Comparison of ENCODE assay signal across 20 cellular contexts in genomic region chr14:84080961-84081360, GRCh38.
A peak's percentile ranks its signal among the peaks of the same experiment; 100 is the strongest.
DNase-seq lines count a peak whose midpoint lies in the region; ATAC-seq, FAIRE-seq and TF ChIP-seq lines count a peak whose summit lies in the region.
"Had no signal": no experiment of that assay in that cellular context is flagged by ENCODE, and none has a peak within 500 bp of the region (broad histone marks: within the 10 kb centered on the region; RNA-seq: fewer than 3 reads in every experiment).

No MANE protein-coding gene starts in this region.

- H4K91ac ChIP-seq in IMR-90 (ENCODE audit: insufficient read depth, low read depth, low read length), result no peak overlapping the region

- H2AK9ac ChIP-seq in IMR-90 (replicated peaks; ENCODE audit: low read depth, low read length, poor library complexity), result no peak overlapping the region

- no CpG with 5 or more reads among the region's 1 CpG for WGBS in IMR-90 (ENCODE audit: extremely low coverage in 2 of 2, insufficient read length in 1 of 2), 2 experiments

- H3K9me3 ChIP-seq in IMR-90 (ENCODE audit: control insufficient read depth, insufficient read depth, low read length) (no peaks in the 10 kb centered on the region), endothelial cell of umbilical vein (replicated peaks; ENCODE audit: control insufficient read depth, insufficient read depth, low read length) (no peaks in the 10 kb centered on the region)
- H3K9me3 ChIP-seq: Caco-2, HAP-1 had no signal

- CTCF ChIA-PET in IMR-90 (lab: Yijun Ruan, JAX), result interaction anchor here (0.6 to 1.1 kb wide), 2 partner anchors 375 to 525 kb away, joined by 3 to 4 read pairs; no protein-coding TSS in a partner anchor
- CTCF ChIA-PET in endothelial cell of umbilical vein (lab: Charles Lee), result no interaction called here

- H4K20me1 ChIP-seq in IMR-90 (ENCODE audit: insufficient read depth, low read length) (no peaks in the 10 kb centered on the region), endothelial cell of umbilical vein (replicated peaks; ENCODE audit: control insufficient read depth, extremely low read depth, insufficient read depth, low read length) (no peaks in the 10 kb centered on the region)

- H3K4ac ChIP-seq in IMR-90 (ENCODE audit: low read depth, low read length), result no peak overlapping the region

- H3K4me1 ChIP-seq in IMR-90 (ENCODE audit: control insufficient read depth, insufficient read depth, low read length) (no peaks in the 10 kb centered on the region), endothelial cell of umbilical vein (ENCODE audit: control insufficient read depth, extremely low read depth, insufficient read depth, low read length) (no peaks in the 10 kb centered on the region)
- H3K4me1 ChIP-seq: Caco-2 had no signal

- H3K9me3 Mint-ChIP-seq in mesothelial cell of epicardium, result peaks cover 11% of the 10 kb centered on the region

- in situ Hi-C loops in IMR-90 (cut with MboI; ENCODE audit: low sequenced_read_pairs), result no loop called here

- H3K4me3 ChIP-seq in IMR-90 (ENCODE audit: insufficient read depth, low read depth, low read length) (no peak overlapping the region), endothelial cell of umbilical vein (replicated peaks in 1 of 3; ENCODE audit: insufficient read depth in 1 of 3, low read depth in 1 of 3, low read length in 3 of 3) (no peak overlapping the region)
- H3K4me3 ChIP-seq: HAP-1 had no signal

- no peak overlapping the region for H3K9ac ChIP-seq in IMR-90 (ENCODE audit: low read depth, low read length)
- no peak overlapping the region for H3K9ac ChIP-seq in endothelial cell of umbilical vein (replicated peaks; ENCODE audit: extremely low read depth, insufficient read depth, low read length)

- H3K36me3 ChIP-seq in IMR-90 (ENCODE audit: control insufficient read depth, insufficient read depth, low read length) (no peaks in the 10 kb centered on the region), endothelial cell of umbilical vein (ENCODE audit: control insufficient read depth in 2 of 2, extremely low read depth in 1 of 2, insufficient read depth in 2 of 2, low read length in 2 of 2) (no peaks in the 10 kb centered on the region)
- H3K36me3 ChIP-seq: HAP-1 had no signal

- TF ChIP-seq RAD21 in IMR-90 (IDR thresholded peaks at IDR 0.05; ENCODE audit: low read length), result no peak

- H2BK20ac ChIP-seq in IMR-90 (ENCODE audit: low read depth, low read length), result no peak overlapping the region

- H3K18ac ChIP-seq in IMR-90 (ENCODE audit: low read depth, low read length), result no peak overlapping the region

- no peak overlapping the region for H2AK5ac ChIP-seq in IMR-90 (ENCODE audit: low read depth, low read length)

- H3K4me3 Mint-ChIP-seq in mesothelial cell of epicardium, result no peak overlapping the region
- H3K4me3 Mint-ChIP-seq: CD4-positive, alpha-beta T cell; IgD-negative memory B cell had no signal

- H4K5ac ChIP-seq in IMR-90 (ENCODE audit: low read depth, low read length), result no peak overlapping the region

- no peaks in the 10 kb centered on the region for H3K27me3 ChIP-seq in IMR-90 (ENCODE audit: control insufficient read depth, insufficient read depth, low read length)
- H3K27me3 ChIP-seq in endothelial cell of umbilical vein (ENCODE audit: control insufficient read depth in 2 of 2, insufficient read depth in 2 of 2, low read length in 2 of 2), result no peaks in the 10 kb centered on the region

- H3K27ac ChIP-seq in IMR-90 (ENCODE audit: insufficient read depth, low read length), result no peak overlapping the region
- H3K27ac ChIP-seq in endothelial cell of umbilical vein (ENCODE audit: insufficient read depth, low read depth, low read length), result no peak overlapping the region
- H3K27ac ChIP-seq: C4-2B, HL-60 had no signal

- dilution Hi-C loops in IMR-90 (cut with HindIII; ENCODE audit: low sequenced_read_pairs, unreplicated experiment) (no loop called here), endothelial cell of umbilical vein (cut with MboI; ENCODE audit: extremely low pct_ligation_motif_present, low sequenced_read_pairs) (no loop called here)

- no peaks in the 10 kb centered on the region for H3K79me1 ChIP-seq in IMR-90 (ENCODE audit: low read depth in 1 of 2, low read length in 2 of 2)

- peaks cover 5% of the 10 kb centered on the region for H3K36me3 Mint-ChIP-seq in mesothelial cell of epicardium
- H3K36me3 Mint-ChIP-seq: IgD-negative memory B cell had no signal

- no peak overlapping the region for H3K56ac ChIP-seq in IMR-90 (ENCODE audit: extremely low read depth, insufficient read depth, low read length)

- H2AFZ ChIP-seq in IMR-90 (replicated peaks; ENCODE audit: low read length, poor library complexity) (no peak overlapping the region), endothelial cell of umbilical vein (ENCODE audit: low read depth, low read length) (no peak overlapping the region)

- H3K27ac Mint-ChIP-seq in mesothelial cell of epicardium, result peak overlapping the region; percentile 1
- H3K27ac Mint-ChIP-seq: CD4-positive, alpha-beta T cell; IgD-negative memory B cell had no signal

- POLR2A ChIA-PET in IMR-90 (lab: Charles Lee; ENCODE audit: unreplicated experiment) (no interaction called here), endothelial cell of umbilical vein (lab: Charles Lee) (no interaction called here)

- no peak for FAIRE-seq in endothelial cell of umbilical vein (lab: Jason Lieb, UNC)
- no peak for FAIRE-seq in GM12891 (lab: Jason Lieb, UNC)
- FAIRE-seq: A204.1, D721Med, HTR-8/SVneo had no signal

- H3K4me2 ChIP-seq in IMR-90 (ENCODE audit: low read depth, low read length), result no peak overlapping the region
- H3K4me2 ChIP-seq in endothelial cell of umbilical vein (ENCODE audit: insufficient read depth, low read length), result no peak overlapping the region

- no peak overlapping the region for H3K14ac ChIP-seq in IMR-90 (replicated peaks; ENCODE audit: low read depth, low read length)

- no peaks in the 10 kb centered on the region for H3K79me2 ChIP-seq in endothelial cell of umbilical vein (ENCODE audit: control insufficient read depth, insufficient read depth, low read length)

- TF ChIP-seq POLR2A in IMR-90 (IDR thresholded peaks at IDR 0.05; ENCODE audit: low read depth, low read length), result no peak
- TF ChIP-seq POLR2A in endothelial cell of umbilical vein (IDR thresholded peaks at IDR 0.05; ENCODE audit: low read depth, low read length), result no peak
- TF ChIP-seq POLR2A in GM12891 (IDR thresholded peaks at IDR 0.05; ENCODE audit: low read depth, low read length), result no peak

- no peaks in the 10 kb centered on the region for H3K27me3 Mint-ChIP-seq in mesothelial cell of epicardium (ENCODE audit: low read depth)
- H3K27me3 Mint-ChIP-seq: CD4-positive, alpha-beta T cell; IgD-negative memory B cell had no signal

- TF ChIP-seq CTCF in IMR-90 (conservative IDR thresholded peaks at IDR 0.05; ENCODE audit: low read depth, low read length) (no peak), endothelial cell of umbilical vein (IDR thresholded peaks at IDR 0.05; ENCODE audit: extremely low read depth in 1 of 2, insufficient read depth in 1 of 2, low read depth in 1 of 2, low read length in 2 of 2) (no peak), mesothelial cell of epicardium (IDR thresholded peaks at IDR 0.05; ENCODE audit: unreplicated experiment) (no peak)

- no peak overlapping the region for H2BK5ac ChIP-seq in IMR-90 (ENCODE audit: low read depth, low read length, poor library complexity, severe bottlenecking)

- BruUV-seq in IMR-90 (replicated peaks; lab: Mats Ljungman, UMichigan), result no TSS peak
- no TSS peak for BruUV-seq in endothelial cell of umbilical vein (replicated peaks; lab: Mats Ljungman, UMichigan)

- H2BK120ac ChIP-seq in IMR-90 (ENCODE audit: low read depth, low read length), result no peak overlapping the region

- H4K8ac ChIP-seq in IMR-90 (ENCODE audit: low read depth in 2 of 2, low read length in 2 of 2), result no peak overlapping the region

- H2BK15ac ChIP-seq in IMR-90 (ENCODE audit: low read depth, low read length), result no peak overlapping the region

- peaks cover 27% of the 10 kb centered on the region for H3K4me1 Mint-ChIP-seq in mesothelial cell of epicardium
- H3K4me1 Mint-ChIP-seq: IgD-negative memory B cell had no signal

- ATAC-seq in IMR-90 (ENCODE audit: low read depth) (no peak), HG03520 (IDR thresholded peaks at IDR 0.05; ENCODE audit: unreplicated experiment) (no peak)

- DNase-seq in IMR-90 (peak; percentile 26), endothelial cell of umbilical vein (ENCODE audit: low read depth, low spot score) (peak; percentile 9), mesothelial cell of epicardium (ENCODE audit: low spot score in 2 of 2, unreplicated experiment in 2 of 2) (no peak), GM03348 (ENCODE audit: low spot score) (no peak), GM12891 (ENCODE audit: insufficient read length, low spot score) (no peak), NCI-H446 (lab: John Stamatoyannopoulos, UW) (no peak)
- DNase-seq: ACHN; AML-193; Caco-2; CD4-positive, alpha-beta T cell; GDM1; KBM-7 had no signal

- H3K23ac ChIP-seq in IMR-90 (ENCODE audit: low read depth, low read length), result no peak overlapping the region

- intact Hi-C loops in IMR-90 (cut with micrococcal nuclease), result loop anchor here (10.0 kb wide), 2 partner anchors 776 to 1454 kb away; partner anchors contain the start of gene FLRT2
- intact Hi-C loops in endothelial cell of umbilical vein (cut with micrococcal nuclease), result no loop called here

- H3K9me1 ChIP-seq in IMR-90 (ENCODE audit: insufficient read depth, low read length), result no peaks in the 10 kb centered on the region
- no peaks in the 10 kb centered on the region for H3K9me1 ChIP-seq in endothelial cell of umbilical vein (replicated peaks; ENCODE audit: control insufficient read depth, extremely low read depth, insufficient read depth, low read length)

TF ChIP-seq in endothelial cell of umbilical vein, 7 proteins besides CTCF, POLR2A, EP300 and RAD21 (continues in another document):
- TF ChIP-seq EZH2 (IDR thresholded peaks at IDR 0.05; ENCODE audit: borderline replicate concordance, low read depth, low read length, severe bottlenecking) (no peak), JUN (IDR thresholded peaks at IDR 0.05; ENCODE audit: borderline replicate concordance, insufficient read depth, insufficient read length, low read depth) (no peak), GATA2 (IDR thresholded peaks at IDR 0.05; ENCODE audit: insufficient read depth, insufficient read length, low read depth, low read length) (peak; percentile 49), MYC (IDR thresholded peaks at IDR 0.05; ENCODE audit: low read depth, low read length) (no peak), FOS (IDR thresholded peaks at IDR 0.05; ENCODE audit: borderline replicate concordance, insufficient read depth, low read length) (peak; percentile 80)

TF ChIP-seq in GM12891, 5 proteins besides CTCF, POLR2A, EP300 and RAD21:
- TF ChIP-seq PAX5 (IDR thresholded peaks at IDR 0.05; ENCODE audit: insufficient read depth, low read length, severe bottlenecking), result no peak

Comparison
In these comparisons a context has a peak if more than half of its experiments do, and no peak if none do; other contexts are left out.
1. DNase-seq: peak in IMR-90 (single experiment) and endothelial cell of umbilical vein (single experiment); none in mesothelial cell of epicardium (0 of 2), GM03348 (single experiment), GM12891 (single experiment) and NCI-H446 (0 of 2).